ENCODE assay signal across 8 cellular contexts in genomic region chr14:74881425-74882102, GRCh38. TPM values are rescaled to one million over a fixed set of nuclear protein-coding genes. Genes with fewer than 3 reads are reported as not detected.
A peak's percentile ranks its signal among the peaks of the same experiment; 100 is the strongest.
DNase-seq lines count a peak whose midpoint lies in the region; ATAC-seq and TF ChIP-seq lines count a peak whose summit lies in the region.

Gene DLST, plus strand, starts transcription at chr14:74881916. Its CDS starts 38 bp downstream, at chr14:74881954.

- TF ChIP-seq CTCF in chondrocyte (IDR thresholded peaks at IDR 0.05), result no peak
- TF ChIP-seq CTCF in kidney epithelial cell (IDR thresholded peaks at IDR 0.05; ENCODE audit: insufficient read depth, low read length, poor library complexity, severe bottlenecking), result no peak

- peaks cover 1% of the 10 kb centered on the region for H3K36me3 ChIP-seq in kidney epithelial cell (ENCODE audit: control insufficient read depth, insufficient read depth, low read length)

- H3K9me3 Mint-ChIP-seq in chondrocyte (ENCODE audit: low read depth), result no peaks in the 10 kb centered on the region

- H3K36me3 Mint-ChIP-seq in chondrocyte (ENCODE audit: low read depth), result no peaks in the 10 kb centered on the region

- H3K4me1 Mint-ChIP-seq in chondrocyte (ENCODE audit: low read depth), result peaks cover 46% of the 10 kb centered on the region

- DNase-seq in Ammon's horn (ENCODE audit: low spot score), result peak; percentile 84
- peak; percentile 71 for DNase-seq in NCI-H510A treated with DMSO at 0.1 percent for 48 hours (lab: John Stamatoyannopoulos, UW)
- DNase-seq in activated CD4-positive, alpha-beta T cell treated with anti-CD3 and anti-CD28 coated beads for 24 hours (ENCODE audit: low read depth in 2 of 2), result peak; percentile 82
- peak; percentile 97 for DNase-seq in chondrocyte (ENCODE audit: low spot score)
- DNase-seq in kidney epithelial cell (ENCODE audit: low read depth), result no peak
- DNase-seq in stimulated activated CD4-positive, alpha-beta T cell treated with anti-CD3 and anti-CD28 coated beads, Interleukin-1b, Interleukin-23, amount 100 ng/mL, for 1 hour (ENCODE audit: low read depth in 2 of 2), result peak; percentile 57 to 75

- TF ChIP-seq POLR2A in GM19099 (IDR thresholded peaks at IDR 0.05; ENCODE audit: extremely low read depth, insufficient read length, low read depth), result peak; percentile 92

- H3K4me3 Mint-ChIP-seq in chondrocyte (ENCODE audit: unreplicated experiment), result peak within 1 kb of the TSS; percentile 99

- H3K27me3 Mint-ChIP-seq in chondrocyte (ENCODE audit: low read depth), result no peaks in the 10 kb centered on the region

- H3K4me3 ChIP-seq in kidney epithelial cell (ENCODE audit: low read depth, low read length), result peak within 1 kb of the TSS; percentile 74

- ATAC-seq in HG03378 (IDR thresholded peaks at IDR 0.05; ENCODE audit: unreplicated experiment), result peak; percentile 80

- H3K27ac Mint-ChIP-seq in chondrocyte (ENCODE audit: unreplicated experiment), result peak within 1 kb of the TSS; percentile 98

- H3K27me3 ChIP-seq in kidney epithelial cell (ENCODE audit: control insufficient read depth, insufficient read depth, low read length), result no peaks in the 10 kb centered on the region

RNA-seq across cellular contexts. Expression of gene DLST, which starts in this region (rescaled TPM):
- total RNA-seq in chondrocyte (70.4 to 78.0 TPM (median 74.5 TPM) in 3 replicates), kidney epithelial cell (84.1 and 87.0 TPM in 2 replicates)
